ENCODE assay signal across 10 cellular contexts in genomic region chr10:62044569-62044968, GRCh38.
DNase-seq lines count a peak whose midpoint lies in the region; ATAC-seq and TF ChIP-seq lines count a peak whose summit lies in the region.
"Had no signal": no experiment of that assay in that cellular context is flagged by ENCODE, and none has a peak within 500 bp of the region (broad histone marks: within the 10 kb centered on the region; RNA-seq: fewer than 3 reads in every experiment).

No MANE protein-coding gene starts in this region.

- CTCF ChIA-PET in AG04450 (lab: Charles Lee) (interaction anchor here (1.8 kb wide), 1 partner anchor 200 kb away, joined by 7 read pairs; no protein-coding TSS in a partner anchor), Caco-2 (lab: Charles Lee) (no interaction called here), PC-3 (lab: Charles Lee) (no interaction called here)
- CTCF ChIA-PET in activated CD8-positive, alpha-beta T cell treated with anti-CD3 and anti-CD28 coated beads, Interleukin-2, amount 10 ng/mL, durations not matched to agents 7 days and 5 days (lab: Charles Lee): interaction anchor here (2.3 to 11.3 kb wide), 2 partner anchors 10 to 198 kb away, joined by 8 to 253 read pairs; no protein-coding TSS in a partner anchor

- POLR2A ChIA-PET in AG04450 (lab: Yijun Ruan, JAX) (interaction anchor here (0.5 kb wide), 1 partner anchor 90 kb away, joined by 3 read pairs; no protein-coding TSS in a partner anchor), Caco-2 (lab: Charles Lee) (no interaction called here), PC-3 (lab: Charles Lee; ENCODE audit: unreplicated experiment) (no interaction called here)
- POLR2A ChIA-PET in activated CD8-positive, alpha-beta T cell treated with anti-CD3 and anti-CD28 coated beads, Interleukin-2, amount 10 ng/mL, durations not matched to agents 7 days and 5 days (lab: Charles Lee): interaction anchor here (1.6 to 2.4 kb wide), 3 partner anchors 18 to 142 kb away, joined by 3 to 8 read pairs (median 5); no protein-coding TSS in a partner anchor

- H3K4me3 Mint-ChIP-seq in Caco-2 (ENCODE audit: unreplicated experiment): no peak overlapping the region
- H3K4me3 Mint-ChIP-seq in activated CD8-positive, alpha-beta T cell treated with anti-CD3 and anti-CD28 coated beads, Interleukin-2, amount 10 ng/mL, durations not matched to agents 7 days and 5 days: no peak overlapping the region

- no peaks in the 10 kb centered on the region for H3K27me3 ChIP-seq in AG04450 (ENCODE audit: control insufficient read depth, insufficient read depth, low read length)
- H3K27me3 ChIP-seq in Caco-2 (replicated peaks; ENCODE audit: control insufficient read depth, insufficient read depth, low read length): no peaks in the 10 kb centered on the region
- no peaks in the 10 kb centered on the region for H3K27me3 ChIP-seq in muscle layer of duodenum (ENCODE audit: low read depth, low read length)
- H3K27me3 ChIP-seq in PC-3 (ENCODE audit: low read length): no peaks in the 10 kb centered on the region
- H3K27me3 ChIP-seq: MG63 had no signal

- H3F3A ChIP-seq in PC-3 (ENCODE audit: low read length, unreplicated experiment): peaks cover 12% of the 10 kb centered on the region

- H3K36me3 ChIP-seq in Caco-2 (ENCODE audit: control insufficient read depth, insufficient read depth, low read length): peaks cover 4% of the 10 kb centered on the region; the same call in 1 of the 2 replicates
- H3K36me3 ChIP-seq in muscle layer of duodenum (ENCODE audit: control insufficient read depth in 1 of 2, insufficient read depth in 2 of 2, low read length in 2 of 2): peaks cover 0 to 18% of the 10 kb centered on the region in 2 donors
- H3K36me3 ChIP-seq in PC-3 (ENCODE audit: low read depth, low read length): no peaks in the 10 kb centered on the region
- H3K36me3 ChIP-seq: MG63 had no signal

- H3K4me3 ChIP-seq in AG04450 (ENCODE audit: low read depth, low read length) (no peak overlapping the region), Caco-2 (ENCODE audit: low read depth, low read length) (no peak overlapping the region), muscle layer of duodenum (ENCODE audit: low read depth in 1 of 2, low read length in 2 of 2) (no peak overlapping the region), PC-3 (ENCODE audit: low read length) (no peak overlapping the region)
- H3K4me3 ChIP-seq: MG63 had no signal

- H3K9me2 ChIP-seq in PC-3 (replicated peaks; ENCODE audit: low read length): no peaks in the 10 kb centered on the region

- peaks cover 9% of the 10 kb centered on the region for H3K79me2 ChIP-seq in PC-3 (ENCODE audit: low read length)

- H2AFZ ChIP-seq in PC-3 (ENCODE audit: low read length): no peak overlapping the region

- H3K4me1 ChIP-seq in Caco-2 (peaks cover 92% of the 10 kb centered on the region), muscle layer of duodenum (ENCODE audit: control insufficient read depth in 1 of 2, insufficient read depth in 2 of 2, low read length in 2 of 2) (peaks cover 26 to 32% of the 10 kb centered on the region in 2 donors), PC-3 (ENCODE audit: insufficient read depth, low read length) (peaks cover 73% of the 10 kb centered on the region)

- no peaks in the 10 kb centered on the region for H3K27me3 Mint-ChIP-seq in Caco-2 (ENCODE audit: insufficient read depth, unreplicated experiment)
- H3K27me3 Mint-ChIP-seq in activated CD8-positive, alpha-beta T cell treated with anti-CD3 and anti-CD28 coated beads, Interleukin-2, amount 10 ng/mL, durations not matched to agents 7 days and 5 days (ENCODE audit: low read depth): no peaks in the 10 kb centered on the region

- no peaks in the 10 kb centered on the region for H4K20me1 ChIP-seq in PC-3 (ENCODE audit: low read length)

- no peak overlapping the region for H3K9ac ChIP-seq in PC-3 (ENCODE audit: low read length)

- no peaks in the 10 kb centered on the region for H3K9me3 ChIP-seq in AG04450 (ENCODE audit: control insufficient read depth, insufficient read depth, low read length)
- H3K9me3 ChIP-seq in Caco-2: no peaks in the 10 kb centered on the region
- no peaks in the 10 kb centered on the region for H3K9me3 ChIP-seq in muscle layer of duodenum (ENCODE audit: control insufficient read depth in 1 of 2, low read length in 2 of 2)
- no peaks in the 10 kb centered on the region for H3K9me3 ChIP-seq in PC-3 (ENCODE audit: low read length)
- H3K9me3 ChIP-seq: MG63 had no signal

- no peak overlapping the region for H3K4me2 ChIP-seq in PC-3 (ENCODE audit: low read length)

- H3K4me1 Mint-ChIP-seq in Caco-2 (ENCODE audit: low read depth, unreplicated experiment): peaks cover 92% of the 10 kb centered on the region
- peaks cover 93% of the 10 kb centered on the region for H3K4me1 Mint-ChIP-seq in activated CD8-positive, alpha-beta T cell treated with anti-CD3 and anti-CD28 coated beads, Interleukin-2, amount 10 ng/mL, durations not matched to agents 7 days and 5 days (ENCODE audit: low read depth)

- TF ChIP-seq CTCF in AG04450 (IDR thresholded peaks at IDR 0.05; ENCODE audit: low read depth, low read length) (no peak), Caco-2 (IDR thresholded peaks at IDR 0.05; ENCODE audit: insufficient read depth in 1 of 2, low read depth in 1 of 2, low read length in 1 of 2, severe bottlenecking in 1 of 2, unreplicated experiment in 1 of 2) (no peak), PC-3 (conservative IDR thresholded peaks at IDR 0.05; ENCODE audit: low read depth, low read length) (no peak)

- H3K9me3 Mint-ChIP-seq in Caco-2 (ENCODE audit: unreplicated experiment): no peaks in the 10 kb centered on the region
- no peaks in the 10 kb centered on the region for H3K9me3 Mint-ChIP-seq in activated CD8-positive, alpha-beta T cell treated with anti-CD3 and anti-CD28 coated beads, Interleukin-2, amount 10 ng/mL, durations not matched to agents 7 days and 5 days (ENCODE audit: insufficient read depth)

- H3K36me3 Mint-ChIP-seq in Caco-2 (ENCODE audit: insufficient read depth, unreplicated experiment): peaks cover 91% of the 10 kb centered on the region
- peaks cover 50% of the 10 kb centered on the region for H3K36me3 Mint-ChIP-seq in activated CD8-positive, alpha-beta T cell treated with anti-CD3 and anti-CD28 coated beads, Interleukin-2, amount 10 ng/mL, durations not matched to agents 7 days and 5 days (ENCODE audit: low read depth)

- no peak for DNase-seq in AG04450 (ENCODE audit: low read depth, low spot score)
- DNase-seq in Caco-2: no peak
- DNase-seq in activated CD8-positive, alpha-beta T cell treated with anti-CD3 and anti-CD28 coated beads, Interleukin-2, amount 10 ng/mL, durations not matched to agents 7 days and 5 days: no peak
- DNase-seq in PC-3: no peak
- DNase-seq in RKO (ENCODE audit: low spot score): no peak
- DNase-seq: MG63, NCI-H526 had no signal

- intact Hi-C loops in Caco-2 (cut with micrococcal nuclease; ENCODE audit: unreplicated experiment) (loop anchor here (10.0 kb wide), 1 partner anchor 770 kb away; the partner anchor contains the start of gene EGR2), PC-3 (cut with micrococcal nuclease) (loop anchor here (10.0 kb wide), 1 partner anchor 1230 kb away; no protein-coding TSS in a partner anchor)

- BruUV-seq in Caco-2 (replicated peaks; lab: Mats Ljungman, UMichigan) (no TSS peak), PC-3 (replicated peaks; lab: Mats Ljungman, UMichigan) (no TSS peak)

- no peak for ATAC-seq in activated CD8-positive, alpha-beta T cell treated with anti-CD3 and anti-CD28 coated beads, Interleukin-2, amount 10 ng/mL, durations not matched to agents 7 days and 5 days
- ATAC-seq in PC-3: no peak
- ATAC-seq in HG03442 (IDR thresholded peaks at IDR 0.05; ENCODE audit: unreplicated experiment): no peak
- no peak for ATAC-seq in GM21786 (IDR thresholded peaks at IDR 0.05; ENCODE audit: unreplicated experiment)

- H3K27ac ChIP-seq in AG04450 (ENCODE audit: low read depth, low read length): peak overlapping the region; percentile 41
- H3K27ac ChIP-seq in muscle layer of duodenum (ENCODE audit: low read length): peak overlapping the region; percentile 96
- no peak overlapping the region for H3K27ac ChIP-seq in PC-3 (ENCODE audit: low read length)

- peak overlapping the region; percentile 79 for H3K27ac Mint-ChIP-seq in Caco-2 (ENCODE audit: unreplicated experiment)
- H3K27ac Mint-ChIP-seq in activated CD8-positive, alpha-beta T cell treated with anti-CD3 and anti-CD28 coated beads, Interleukin-2, amount 10 ng/mL, durations not matched to agents 7 days and 5 days: peak overlapping the region; percentile 78

Comparison
In these comparisons a context has a peak if more than half of its experiments do, and no peak if none do; other contexts are left out.
1. CTCF ChIA-PET loops: an anchor here in AG04450 (1.8 kb wide) and activated CD8-positive, alpha-beta T cell treated with anti-CD3 and anti-CD28 coated beads, Interleukin-2, amount 10 ng/mL, durations not matched to agents 7 days and 5 days (2.3 to 11.3 kb wide); none called in Caco-2 and PC-3.
2. POLR2A ChIA-PET loops: an anchor here in AG04450 (0.5 kb wide) and activated CD8-positive, alpha-beta T cell treated with anti-CD3 and anti-CD28 coated beads, Interleukin-2, amount 10 ng/mL, durations not matched to agents 7 days and 5 days (1.6 to 2.4 kb wide); none called in Caco-2 and PC-3.